8 cellular contexts compared by ENCODE assay signal in genomic region chr7:149147072-149147729, GRCh38. TPM values are rescaled to one million over a fixed set of nuclear protein-coding genes. Genes with fewer than 3 reads are reported as not detected.
DNase-seq lines count a peak whose midpoint lies in the region; ATAC-seq and TF ChIP-seq lines count a peak whose summit lies in the region.

TSS of gene ZNF398 (plus strand) at chr7:149147453. CDS start at chr7:149147743, 290 bp downstream.

- peak within 1 kb of the TSS; percentile 79 for H3K27ac Mint-ChIP-seq in activated T-cell treated with anti-CD3 and anti-CD28 coated beads, Interleukin-2, amount 50 U/mL, for 72 hours
- H3K27ac Mint-ChIP-seq in naive B cell: peak within 1 kb of the TSS; percentile 88 to 99 (median 94)

- H3K9me3 ChIP-seq in HUES64 (ENCODE audit: insufficient read depth, low read depth, low read length): no peaks in the 10 kb centered on the region
- peaks cover 0 to 4% (median 0%) of the 10 kb centered on the region in 4 donors for H3K9me3 ChIP-seq in Peyer's patch
- no peaks in the 10 kb centered on the region for H3K9me3 ChIP-seq in esophagus squamous epithelium

- H3K4me1 Mint-ChIP-seq in activated T-cell treated with anti-CD3 and anti-CD28 coated beads, Interleukin-2, amount 50 U/mL, for 72 hours (ENCODE audit: low read depth): peaks cover 38% of the 10 kb centered on the region
- peaks cover 23 to 39% (median 31%) of the 10 kb centered on the region in 3 donors for H3K4me1 Mint-ChIP-seq in naive B cell

- peak within 1 kb of the TSS; percentile 84 to 95 for H3K4me3 Mint-ChIP-seq in activated T-cell treated with anti-CD3 and anti-CD28 coated beads, Interleukin-2, amount 50 U/mL, for 72 hours
- H3K4me3 Mint-ChIP-seq in naive B cell: peak within 1 kb of the TSS; percentile 86 to 99 (median 95)

- H3K9me3 Mint-ChIP-seq in activated T-cell treated with anti-CD3 and anti-CD28 coated beads, Interleukin-2, amount 50 U/mL, for 72 hours: no peaks in the 10 kb centered on the region
- H3K9me3 Mint-ChIP-seq in naive B cell: no peaks in the 10 kb centered on the region

- 3% methylated on average over 78 of the region's 78 CpGs for WGBS in HUES64
- 0 to 1% methylated on average over 8 to 9 of the region's 78 CpGs for WGBS in esophagus squamous epithelium, 2 donors

- H3K27ac ChIP-seq in HUES64 (ENCODE audit: low read depth, low read length) (peak within 1 kb of the TSS; percentile 99), Peyer's patch (peak within 1 kb of the TSS; percentile 82 to 95 (median 91)), esophagus squamous epithelium (peak within 1 kb of the TSS; percentile 89 to 97 (median 93))

- peaks cover 6% of the 10 kb centered on the region in 2 donors for H3K36me3 Mint-ChIP-seq in activated T-cell treated with anti-CD3 and anti-CD28 coated beads, Interleukin-2, amount 50 U/mL, for 72 hours (ENCODE audit: insufficient read depth in 2 of 2)
- no peaks in the 10 kb centered on the region for H3K36me3 Mint-ChIP-seq in naive B cell

- DNase-seq in DMS53 (lab: John Stamatoyannopoulos, UW): peak; percentile 94
- peak; percentile 84 to 89 (median 89) for DNase-seq in Peyer's patch
- peak; percentile 80 to 86 for DNase-seq in activated T-cell treated with anti-CD3 and anti-CD28 coated beads, Interleukin-2, amount 50 U/mL, for 72 hours
- peak; percentile 35 for DNase-seq in esophagus squamous epithelium (lab: John Stamatoyannopoulos, UW)
- DNase-seq in naive B cell: peak; percentile 84
- peak; percentile 75 to 90 (median 79) for DNase-seq in stimulated activated naive CD4-positive, alpha-beta T cell (lab: John Stamatoyannopoulos, UW)

- TF ChIP-seq CTCF in Peyer's patch (IDR thresholded peaks at IDR 0.05) (peak; percentile 55 to 93 (median 74)), esophagus squamous epithelium (IDR thresholded peaks at IDR 0.05) (peak; percentile 35 to 89 (median 74))

- H3K27me3 Mint-ChIP-seq in activated T-cell treated with anti-CD3 and anti-CD28 coated beads, Interleukin-2, amount 50 U/mL, for 72 hours (ENCODE audit: low read depth): no peaks in the 10 kb centered on the region
- H3K27me3 Mint-ChIP-seq in naive B cell: no peaks in the 10 kb centered on the region

- ATAC-seq in GM21447 (IDR thresholded peaks at IDR 0.05; ENCODE audit: unreplicated experiment) (peak; percentile 70), naive B cell (ENCODE audit: low read depth in 2 of 2) (peak; percentile 76 to 77)
- ATAC-seq in activated T-cell treated with anti-CD3 and anti-CD28 coated beads, Interleukin-2, amount 50 U/mL, for 72 hours (replicated peaks in 1 of 2): peak; percentile 82 to 84

- H3K36me3 ChIP-seq in HUES64 (ENCODE audit: insufficient read depth, low read length): peaks cover 17% of the 10 kb centered on the region
- H3K36me3 ChIP-seq in Peyer's patch: no peaks in the 10 kb centered on the region
- no peaks in the 10 kb centered on the region for H3K36me3 ChIP-seq in esophagus squamous epithelium

- H3K27me3 ChIP-seq in HUES64 (ENCODE audit: insufficient read depth, low read length) (no peaks in the 10 kb centered on the region), Peyer's patch (no peaks in the 10 kb centered on the region), esophagus squamous epithelium (no peaks in the 10 kb centered on the region)

- H3K4me1 ChIP-seq in HUES64 (ENCODE audit: insufficient read depth, low read length) (peaks cover 46% of the 10 kb centered on the region), Peyer's patch (peaks cover 0 to 14% (median 8%) of the 10 kb centered on the region in 4 donors), esophagus squamous epithelium (peaks cover 16 to 69% (median 28%) of the 10 kb centered on the region in 3 donors)

- H3K9ac ChIP-seq in HUES64 (ENCODE audit: low read depth, low read length): peak within 1 kb of the TSS; percentile 96

- intact Hi-C loops in esophagus squamous epithelium (cut with DNase I): no loop called here

- H3K4me3 ChIP-seq in HUES64 (ENCODE audit: low read length): peak within 1 kb of the TSS; percentile 95
- peak within 1 kb of the TSS; percentile 86 to 100 (median 90) for H3K4me3 ChIP-seq in Peyer's patch
- H3K4me3 ChIP-seq in esophagus squamous epithelium: peak within 1 kb of the TSS; percentile 82 to 99 (median 90)

- peak in 1 of 2 donors; percentile 55 for TF ChIP-seq POLR2A in Peyer's patch (IDR thresholded peaks at IDR 0.05)
- TF ChIP-seq POLR2A in esophagus squamous epithelium (IDR thresholded peaks at IDR 0.05): peak in 2 of 4 donors; percentile 60 to 64

RNA-seq across cellular contexts. Expression of gene ZNF398, which starts in this region (rescaled TPM):
- polyA plus RNA-seq in HUES64 (2013, experiment 1 of 2): 27.5 TPM
- polyA plus RNA-seq in HUES64 (2013, experiment 2 of 2): 26.6 TPM
- 10 to 100 TPM; 11.9 to 34.7 (median 26.5) TPM for total RNA-seq in Peyer's patch
- total RNA-seq in activated T-cell treated with anti-CD3 and anti-CD28 coated beads, Interleukin-2, amount 50 U/mL, for 72 hours: 10 to 100 TPM; 15.0 to 18.9 TPM
- total RNA-seq in esophagus squamous epithelium: 10 to 100 TPM in 3 of 4 donors, 1 to 10 TPM in 1; 8.9 to 20.8 (median 12.6) TPM
- polyA plus RNA-seq in naive B cell (ENCODE audit: low read depth in 6 of 6): 10 to 100 TPM in 2 of 6 donors, 1 to 10 TPM in 4; 7.2 to 21.7 (median 9.3) TPM

Comparison
In these comparisons a context has a peak if more than half of its experiments do, and no peak if none do; other contexts are left out.
1. Peak in every context shown above with its lines: DNase-seq, ATAC-seq, H3K4me3 ChIP-seq and H3K27ac ChIP-seq.
2. DNase-seq: peak in every context shown above with its lines; median percentile 94 in DMS53; 89 in Peyer's patch; 84 in naive B cell; 83 in activated T-cell treated with anti-CD3 and anti-CD28 coated beads, Interleukin-2, amount 50 U/mL, for 72 hours; 79 in stimulated activated naive CD4-positive, alpha-beta T cell; 35 in esophagus squamous epithelium.